Comparison of ENCODE assay signal across 11 cellular contexts in genomic region chr3:98259707-98260106, GRCh38.
A peak's percentile ranks its signal among the peaks of the same experiment; 100 is the strongest.
DNase-seq lines count a peak whose midpoint lies in the region; ATAC-seq and TF ChIP-seq lines count a peak whose summit lies in the region.
"Had no signal": no experiment of that assay in that cellular context is flagged by ENCODE, and none has a peak within 500 bp of the region (broad histone marks: within the 10 kb centered on the region; RNA-seq: fewer than 3 reads in every experiment).

No MANE protein-coding gene starts in this region.

- DNase-seq in GM10266 (ENCODE audit: extremely low spot score) (no peak), KBM-7 (peak; percentile 14), epithelial cell of esophagus (ENCODE audit: low read depth) (peak; percentile 25), NCI-H2196 (lab: John Stamatoyannopoulos, UW; ENCODE audit: unreplicated experiment) (no peak), T-helper 9 cell (no peak), NCI-H774 (lab: John Stamatoyannopoulos, UW) (no peak), superior temporal gyrus (ENCODE audit: extremely low spot score) (no peak)
- DNase-seq: activated gamma-delta T cell treated with Interleukin-2 at 50 U/mL for 16 hours, lower lobe of right lung, small intestine had no signal

- in situ Hi-C loops in KBM-7 (cut with MboI; ENCODE audit: low pct_unique_long_range_greater_than_20kb, low sequenced_read_pairs) = no loop called here

- no peak overlapping the region for H3K4me3 ChIP-seq in epithelial cell of esophagus (ENCODE audit: low read length)
- H3K4me3 ChIP-seq: lower lobe of right lung had no signal

- peak; percentile 13 for TF ChIP-seq CTCF in GM10266 (IDR thresholded peaks at IDR 0.05; ENCODE audit: control insufficient read depth, insufficient read depth, low read depth, missing control alignments)
- peak; percentile 44 for TF ChIP-seq CTCF in epithelial cell of esophagus (IDR thresholded peaks at IDR 0.05; ENCODE audit: insufficient read depth, low read depth, low read length, missing control alignments)

- ATAC-seq in GM21447 (IDR thresholded peaks at IDR 0.05; ENCODE audit: unreplicated experiment) = peak; percentile 88
- ATAC-seq: lower lobe of right lung had no signal

Comparison
In these comparisons a context has a peak if more than half of its experiments do, and no peak if none do; other contexts are left out.
1. DNase-seq: peak in KBM-7 (single experiment) and epithelial cell of esophagus (single experiment); none in GM10266 (single experiment), NCI-H2196 (single experiment), T-helper 9 cell (single experiment), NCI-H774 (single experiment) and superior temporal gyrus (single experiment).